23 cellular contexts compared by ENCODE assay signal in the genomic region with DNA sequence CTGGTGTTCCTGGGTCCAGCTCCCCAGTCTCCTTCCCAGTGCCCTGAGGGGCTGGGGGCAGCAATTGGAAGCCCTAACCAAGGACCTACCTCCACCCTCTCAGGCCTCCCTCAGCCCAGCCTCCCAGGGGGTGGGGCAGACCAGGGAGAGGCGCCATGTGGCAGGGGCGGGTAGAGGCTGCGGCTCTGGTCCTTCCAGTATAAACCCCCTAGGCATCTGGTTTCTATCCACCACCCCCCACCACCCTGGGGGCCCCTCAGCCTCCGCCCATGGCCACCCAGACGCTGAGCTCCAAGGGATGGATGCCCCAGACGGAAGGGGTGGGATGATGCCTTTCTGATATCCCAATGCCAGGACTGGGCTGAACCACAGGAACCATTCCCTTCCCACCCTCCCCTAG. TPM values are rescaled to one million over a fixed set of nuclear protein-coding genes. Genes with fewer than 3 reads are reported as not detected.
DNase-seq lines count a peak whose midpoint lies in the region; ATAC-seq and TF ChIP-seq lines count a peak whose summit lies in the region.
"Had no signal": no experiment of that assay in that cellular context is flagged by ENCODE, and none has a peak within 500 bp of the region (broad histone marks: within the 10 kb centered on the region; RNA-seq: fewer than 3 reads in every experiment).

No MANE protein-coding gene starts in this region.

- H3K9me3 ChIP-seq in gastroesophageal sphincter, result no peaks in the 10 kb centered on the region
- H3K9me3 ChIP-seq in A673 (ENCODE audit: low read depth, low read length, poor library complexity, severe bottlenecking), result no peaks in the 10 kb centered on the region
- H3K9me3 ChIP-seq: Peyer's patch had no signal

- H3K36me3 ChIP-seq in gastroesophageal sphincter (no peaks in the 10 kb centered on the region), A673 (ENCODE audit: insufficient read depth, low read length, poor library complexity, severe bottlenecking) (no peaks in the 10 kb centered on the region)
- H3K36me3 ChIP-seq: Peyer's patch had no signal

- POLR2A ChIA-PET in A673 (lab: Charles Lee; ENCODE audit: low non-redundant PET), result no interaction called here

- TF ChIP-seq EP300 in gastroesophageal sphincter (IDR thresholded peaks at IDR 0.05), result no peak

- H3K27me3 ChIP-seq in gastroesophageal sphincter (peaks cover 52% of the 10 kb centered on the region), A673 (replicated peaks; ENCODE audit: insufficient read depth, low read depth, low read length, poor library complexity) (no peaks in the 10 kb centered on the region)

- no peak overlapping the region for H3K27ac Mint-ChIP-seq in stimulated activated naive CD8-positive, alpha-beta T cell treated with anti-CD3 and anti-CD28 coated beads, Interleukin-15, amount 100 ng/mL, for 72 hours

- H3K4me3 ChIP-seq in gastroesophageal sphincter, result no peak overlapping the region
- no peak overlapping the region for H3K4me3 ChIP-seq in A673 (ENCODE audit: low read depth, low read length, poor library complexity, severe bottlenecking)
- H3K4me3 ChIP-seq: Peyer's patch had no signal

- intact Hi-C loops in A673 (cut with micrococcal nuclease; ENCODE audit: unreplicated experiment), result no loop called here

- H3K27me3 Mint-ChIP-seq in stimulated activated naive CD8-positive, alpha-beta T cell treated with anti-CD3 and anti-CD28 coated beads, Interleukin-15, amount 100 ng/mL, for 72 hours, result peaks cover 61% of the 10 kb centered on the region

- TF ChIP-seq CTCF in gastroesophageal sphincter (IDR thresholded peaks at IDR 0.05) (no peak), A673 (conservative IDR thresholded peaks at IDR 0.05; ENCODE audit: low read depth, low read length) (no peak)

- CTCF ChIA-PET in A673 (lab: Charles Lee), result interaction anchor here (0.6 kb wide), 1 partner anchor 206 kb away, joined by 5 read pairs; no protein-coding TSS in a partner anchor

- peak; percentile 21 for ATAC-seq in stimulated activated naive CD8-positive, alpha-beta T cell treated with anti-CD3 and anti-CD28 coated beads, Interleukin-15, amount 100 ng/mL, for 72 hours
- ATAC-seq in stimulated activated naive CD8-positive, alpha-beta T cell treated with anti-CD3 and anti-CD28 coated beads, Interleukin-15, Interleukin-2, amounts not matched to agents 100 U/mL and 50 U/mL, for 24 hours, result no peak
- peak; percentile 19 for ATAC-seq in gastroesophageal sphincter
- no peak for ATAC-seq in HG02981 (IDR thresholded peaks at IDR 0.05; ENCODE audit: unreplicated experiment)
- ATAC-seq in GM19463 (IDR thresholded peaks at IDR 0.05; ENCODE audit: unreplicated experiment), result no peak

- WGBS in gastroesophageal sphincter (ENCODE audit: low coverage in 1 of 2), 2 donors, result no CpG with 5 or more reads among the region's 6 CpGs

- no peak for TF ChIP-seq POLR2A in gastroesophageal sphincter (IDR thresholded peaks at IDR 0.05)

- no peak overlapping the region for H3K4me3 Mint-ChIP-seq in stimulated activated naive CD8-positive, alpha-beta T cell treated with anti-CD3 and anti-CD28 coated beads, Interleukin-15, amount 100 ng/mL, for 72 hours
- H3K4me3 Mint-ChIP-seq: T-helper 1 cell treated with Interleukin-12 subunit alpha and Interleukin-12 subunit beta and Interleukin-4 antibody, amounts not matched to agents 30 μg/mL and 1 μg/mL, for 36 hours had no signal

- peaks cover 33% of the 10 kb centered on the region for H3K4me1 Mint-ChIP-seq in stimulated activated naive CD8-positive, alpha-beta T cell treated with anti-CD3 and anti-CD28 coated beads, Interleukin-15, amount 100 ng/mL, for 72 hours

- H3K9me3 Mint-ChIP-seq in stimulated activated naive CD8-positive, alpha-beta T cell treated with anti-CD3 and anti-CD28 coated beads, Interleukin-15, amount 100 ng/mL, for 72 hours, result no peaks in the 10 kb centered on the region
- H3K9me3 Mint-ChIP-seq: T-helper 1 cell treated with Interleukin-12 subunit alpha and Interleukin-12 subunit beta and Interleukin-4 antibody, amounts not matched to agents 30 μg/mL and 1 μg/mL, for 36 hours had no signal

- peaks cover 0 to under 1% (median 0%) of the 10 kb centered on the region in 3 donors for H3K4me1 ChIP-seq in gastroesophageal sphincter
- H3K4me1 ChIP-seq in A673 (ENCODE audit: insufficient read depth, low read length, poor library complexity, severe bottlenecking), result no peaks in the 10 kb centered on the region
- H3K4me1 ChIP-seq: Peyer's patch had no signal

- BruUV-seq in A673 (replicated peaks; lab: Mats Ljungman, UMichigan), result no TSS peak

- H3K27ac ChIP-seq in gastroesophageal sphincter, result no peak overlapping the region
- H3K27ac ChIP-seq in A673 (ENCODE audit: low read depth, low read length, poor library complexity, severe bottlenecking), result no peak overlapping the region
- H3K27ac ChIP-seq: C4-2B, KMS-11, Peyer's patch had no signal

- no peak for DNase-seq in stimulated activated naive CD8-positive, alpha-beta T cell treated with anti-CD3 and anti-CD28 coated beads, Interleukin-15, amount 100 ng/mL, for 72 hours
- DNase-seq in stimulated activated naive CD8-positive, alpha-beta T cell treated with anti-CD3 and anti-CD28 coated beads, Interleukin-15, Interleukin-2, amounts not matched to agents 100 U/mL and 50 U/mL, for 24 hours, result no peak
- DNase-seq in SK-N-DZ (ENCODE audit: low spot score) (peak; percentile 88), A673 (ENCODE audit: low spot score) (no peak), superior temporal gyrus (ENCODE audit: extremely low spot score) (no peak)
- DNase-seq: 8988T, AML-193, EL, NCI-H1092 treated with DMSO at 0.1 percent for 48 hours, NCI-H146, NCI-H2029, NCI-H2227 treated with DMSO at 0.1 percent for 48 hours, NCI-H510A, NCI-H774, Peyer's patch had no signal

RNA-seq across cellular contexts. Expression of gene SP7, which starts 2.8 kb away (rescaled TPM):
- polyA plus RNA-seq in SK-N-DZ (2014; cell fraction: cytosol; rRNA removed), result 0.35 and 1.1 TPM in 2 replicates
- polyA plus RNA-seq in SK-N-DZ (2014; cell fraction: nucleus; rRNA removed), result 0.11 and 0.94 TPM in 2 replicates
- not detected for total RNA-seq in gastroesophageal sphincter
- not detected in 2 replicates for total RNA-seq in A673 (2021)
- total RNA-seq: HT1080, Peyer's patch had no signal
- polyA plus RNA-seq: AG04450 had no signal

RNA-seq across cellular contexts. Expression of gene AAAS, which starts 17.5 kb away (rescaled TPM):
- polyA plus RNA-seq in SK-N-DZ (2014; cell fraction: cytosol; rRNA removed), result 147 and 171 TPM in 2 replicates
- polyA plus RNA-seq in SK-N-DZ (2014; cell fraction: nucleus; rRNA removed), result 254 and 291 TPM in 2 replicates
- total RNA-seq in gastroesophageal sphincter (10 to 100 TPM; 36.4 to 88.9 (median 46.5) TPM), A673 (2021) (94.2 and 104 TPM in 2 replicates)

RNA-seq across cellular contexts. Expression of gene MYG1, which starts 39.4 kb away (rescaled TPM):
- 99.9 and 106 TPM in 2 replicates for polyA plus RNA-seq in SK-N-DZ (2014; cell fraction: cytosol; rRNA removed)
- polyA plus RNA-seq in SK-N-DZ (2014; cell fraction: nucleus; rRNA removed), result 62.8 and 70.8 TPM in 2 replicates
- 10 to 100 TPM; 40.9 to 49.2 (median 46.3) TPM for total RNA-seq in gastroesophageal sphincter
- 102 and 111 TPM in 2 replicates for total RNA-seq in A673 (2021)

RNA-seq across cellular contexts. Expression of gene SP1, which starts 41.1 kb away (rescaled TPM):
- polyA plus RNA-seq in SK-N-DZ (2014; cell fraction: cytosol; rRNA removed), result 28.3 and 37.7 TPM in 2 replicates
- polyA plus RNA-seq in SK-N-DZ (2014; cell fraction: nucleus; rRNA removed), result 20.2 and 29.3 TPM in 2 replicates
- total RNA-seq in gastroesophageal sphincter, result 10 to 100 TPM; 68.0 to 80.5 (median 74.0) TPM
- total RNA-seq in A673 (2021), result 78.4 and 80.9 TPM in 2 replicates

RNA-seq across cellular contexts. Expression of gene PFDN5, which starts 43.6 kb away (rescaled TPM):
- 675 and 816 TPM in 2 replicates for polyA plus RNA-seq in SK-N-DZ (2014; cell fraction: cytosol; rRNA removed)
- 822 and 978 TPM in 2 replicates for polyA plus RNA-seq in SK-N-DZ (2014; cell fraction: nucleus; rRNA removed)
- 100 to 1,000 TPM; 390 to 782 (median 568) TPM for total RNA-seq in gastroesophageal sphincter
- 268 and 288 TPM in 2 replicates for total RNA-seq in A673 (2021)

Comparison
In these comparisons a context has a peak if more than half of its experiments do, and no peak if none do; other contexts are left out.
1. ATAC-seq: peak in stimulated activated naive CD8-positive, alpha-beta T cell treated with anti-CD3 and anti-CD28 coated beads, Interleukin-15, amount 100 ng/mL, for 72 hours (single experiment) and gastroesophageal sphincter (single experiment); none in stimulated activated naive CD8-positive, alpha-beta T cell treated with anti-CD3 and anti-CD28 coated beads, Interleukin-15, Interleukin-2, amounts not matched to agents 100 U/mL and 50 U/mL, for 24 hours (single experiment), HG02981 (single experiment) and GM19463 (single experiment).